Comparison of ENCODE assay signal across 16 cellular contexts in the genomic region with DNA sequence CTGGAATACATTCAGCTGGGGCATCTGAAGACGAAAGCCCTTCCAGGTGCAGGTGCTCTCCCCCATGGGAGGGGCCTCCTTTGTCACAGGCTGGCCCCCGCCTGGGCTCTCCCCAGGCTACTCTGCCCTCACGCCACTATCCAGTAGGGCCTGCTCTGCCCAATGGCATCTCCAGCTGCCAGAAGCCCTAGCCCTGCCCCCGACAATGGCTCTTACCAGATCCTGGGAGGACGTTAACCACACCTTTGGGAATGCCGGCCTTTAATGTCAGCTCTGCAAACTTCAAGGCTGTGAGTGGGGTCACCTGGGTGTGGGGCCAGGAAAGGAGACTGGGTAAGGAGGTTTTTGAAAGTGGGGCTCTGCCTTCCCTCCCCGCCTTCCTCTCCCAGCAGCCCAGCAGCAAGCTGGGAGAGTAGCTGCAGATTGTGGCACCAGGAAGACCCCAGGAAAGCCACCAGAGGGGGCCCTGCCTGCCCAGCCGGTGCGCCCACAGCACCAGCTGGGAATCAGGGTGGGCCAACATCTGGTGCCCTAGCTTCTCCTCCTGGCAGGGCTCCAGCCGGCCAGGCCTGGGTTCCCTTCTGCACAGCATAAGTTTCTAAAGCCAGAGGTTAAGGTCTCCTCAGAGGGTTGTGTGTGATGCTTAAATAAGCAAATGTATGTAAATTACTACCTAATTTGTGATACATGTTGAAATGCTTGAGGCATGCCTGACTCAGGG. TPM values are rescaled to one million over a fixed set of nuclear protein-coding genes. Genes with fewer than 3 reads are reported as not detected.
DNase-seq lines count a peak whose midpoint lies in the region; ATAC-seq and TF ChIP-seq lines count a peak whose summit lies in the region.
"Had no signal": no experiment of that assay in that cellular context is flagged by ENCODE, and none has a peak within 500 bp of the region (broad histone marks: within the 10 kb centered on the region; RNA-seq: fewer than 3 reads in every experiment).

No MANE protein-coding gene starts in this region.

- no peak for ATAC-seq in left colon
- ATAC-seq in GM19351 (IDR thresholded peaks at IDR 0.05; ENCODE audit: unreplicated experiment): no peak
- ATAC-seq in stimulated activated effector memory CD8-positive, alpha-beta T cell treated with anti-CD3 and anti-CD28 coated beads, Interleukin-12 subunit alpha, Interleukin-12 subunit beta, amount 100 ng/mL, for 72 hours: no peak
- ATAC-seq: stimulated activated naive CD8-positive, alpha-beta T cell treated with anti-CD3 and anti-CD28 coated beads, Interleukin-15, Interleukin-2, amounts not matched to agents 100 U/mL and 50 U/mL, for 24 hours had no signal

- no peak for TF ChIP-seq EP300 in transverse colon (IDR thresholded peaks at IDR 0.05; ENCODE audit: low read depth)

- H3K36me3 ChIP-seq in transverse colon: no peaks in the 10 kb centered on the region
- H3K36me3 ChIP-seq: BLaER1 treated with 17β-estradiol and CSF1 and Interleukin-3, amounts not matched to agents 10 nM and 100 nM; prostate gland had no signal

- peak; percentile 6 for DNase-seq in activated naive CD4-positive, alpha-beta T cell treated with anti-CD3 and anti-CD28 coated beads, Interleukin-2, amount 50 U/mL, for 16 hours
- DNase-seq in activated naive CD4-positive, alpha-beta T cell treated with Interleukin-2 at 50 U/mL for 16 hours: no peak
- DNase-seq in NCI-H524 treated with DMSO at 0.1 percent for 48 hours (lab: John Stamatoyannopoulos, UW): peak; percentile 54
- DNase-seq in left colon: peak; percentile 4 to 22
- DNase-seq in transverse colon: peak; percentile 6
- no peak for DNase-seq in HPDE6-E6E7 (ENCODE audit: extremely low spot score)
- DNase-seq in stimulated activated effector memory CD8-positive, alpha-beta T cell treated with anti-CD3 and anti-CD28 coated beads, Interleukin-12 subunit alpha, Interleukin-12 subunit beta, amount 100 ng/mL, for 72 hours (ENCODE audit: low spot score in 2 of 2): no peak
- DNase-seq: KBM-7; NCI-H226; stimulated activated naive CD8-positive, alpha-beta T cell treated with anti-CD3 and anti-CD28 coated beads, Interleukin-15, Interleukin-2, amounts not matched to agents 100 U/mL and 50 U/mL, for 24 hours had no signal

- WGBS in transverse colon (ENCODE audit: low coverage in 1 of 2), 2 donors: 64% methylated on average over 10 of the region's 10 CpGs; no CpG with 5 or more reads in 1 of the 2 donors

- TF ChIP-seq POLR2A in transverse colon (IDR thresholded peaks at IDR 0.05): no peak

- H3K27ac ChIP-seq in transverse colon: no peak overlapping the region
- H3K27ac ChIP-seq: BLaER1 treated with 17β-estradiol and CSF1 and Interleukin-3, amounts not matched to agents 10 nM and 100 nM; hepatocyte; prostate gland had no signal

- no peak overlapping the region for H3K27ac Mint-ChIP-seq in stimulated activated effector memory CD8-positive, alpha-beta T cell treated with anti-CD3 and anti-CD28 coated beads, Interleukin-12 subunit alpha, Interleukin-12 subunit beta, amount 100 ng/mL, for 72 hours
- H3K27ac Mint-ChIP-seq: brain had no signal

- no peak overlapping the region for H3K4me3 ChIP-seq in transverse colon
- H3K4me3 ChIP-seq: BLaER1 treated with 17β-estradiol and CSF1 and Interleukin-3, amounts not matched to agents 10 nM and 100 nM; hepatocyte; prostate gland had no signal

- no peaks in the 10 kb centered on the region for H3K4me1 ChIP-seq in transverse colon
- H3K4me1 ChIP-seq: prostate gland had no signal

- H3K9me3 Mint-ChIP-seq in stimulated activated effector memory CD8-positive, alpha-beta T cell treated with anti-CD3 and anti-CD28 coated beads, Interleukin-12 subunit alpha, Interleukin-12 subunit beta, amount 100 ng/mL, for 72 hours: no peaks in the 10 kb centered on the region

- no peak overlapping the region for H3K4me3 Mint-ChIP-seq in stimulated activated effector memory CD8-positive, alpha-beta T cell treated with anti-CD3 and anti-CD28 coated beads, Interleukin-12 subunit alpha, Interleukin-12 subunit beta, amount 100 ng/mL, for 72 hours
- H3K4me3 Mint-ChIP-seq: brain had no signal

- no peaks in the 10 kb centered on the region for H3K36me3 Mint-ChIP-seq in stimulated activated effector memory CD8-positive, alpha-beta T cell treated with anti-CD3 and anti-CD28 coated beads, Interleukin-12 subunit alpha, Interleukin-12 subunit beta, amount 100 ng/mL, for 72 hours
- H3K36me3 Mint-ChIP-seq: brain had no signal

- H3K4me1 Mint-ChIP-seq in stimulated activated effector memory CD8-positive, alpha-beta T cell treated with anti-CD3 and anti-CD28 coated beads, Interleukin-12 subunit alpha, Interleukin-12 subunit beta, amount 100 ng/mL, for 72 hours: no peaks in the 10 kb centered on the region

- intact Hi-C loops in left colon (cut with DNase I, micrococcal nuclease): no loop called here
- intact Hi-C loops in transverse colon (cut with DNase I; ENCODE audit: low total_unique reads): no loop called here

- no peaks in the 10 kb centered on the region for H3K27me3 ChIP-seq in transverse colon
- H3K27me3 ChIP-seq: BLaER1 treated with 17β-estradiol and CSF1 and Interleukin-3, amounts not matched to agents 10 nM and 100 nM; hepatocyte had no signal

- H3K9me3 ChIP-seq in transverse colon: no peaks in the 10 kb centered on the region
- H3K9me3 ChIP-seq: BLaER1 treated with 17β-estradiol and CSF1 and Interleukin-3, amounts not matched to agents 10 nM and 100 nM; prostate gland had no signal

- no peak for TF ChIP-seq CTCF in transverse colon (IDR thresholded peaks at IDR 0.05)

- in situ Hi-C loops in transverse colon (cut with MboI; ENCODE audit: low pct_ligation_motif_present in 1 of 4, low pct_unique_long_range_greater_than_20kb in 1 of 4, low sequenced_read_pairs in 3 of 4): no loop called here

RNA-seq across cellular contexts. Expression of gene SLC41A3, which starts 40.4 kb away (rescaled TPM):
- total RNA-seq in left colon (10 to 100 TPM; 31.3 to 31.4 TPM), transverse colon (10 to 100 TPM; 22.7 to 41.5 (median 29.1) TPM)

RNA-seq across cellular contexts. Expression of gene ALDH1L1, which starts 56.1 kb away (rescaled TPM):
- total RNA-seq in left colon (10 to 100 TPM in 1 of 2 donors, 1 to 10 TPM in 1; 7.7 to 26.7 TPM), transverse colon (10 to 100 TPM in 2 of 4 donors, 1 to 10 TPM in 2; 5.9 to 32.2 (median 16.1) TPM)
- total RNA-seq: endothelial cell of umbilical vein had no signal

Comparison
In these comparisons a context has a peak if more than half of its experiments do, and no peak if none do; other contexts are left out.
1. DNase-seq: peak in activated naive CD4-positive, alpha-beta T cell treated with anti-CD3 and anti-CD28 coated beads, Interleukin-2, amount 50 U/mL, for 16 hours (single experiment), NCI-H524 treated with DMSO at 0.1 percent for 48 hours (single experiment), left colon (2 of 2) and transverse colon (single experiment); none in activated naive CD4-positive, alpha-beta T cell treated with Interleukin-2 at 50 U/mL for 16 hours (single experiment), HPDE6-E6E7 (single experiment) and stimulated activated effector memory CD8-positive, alpha-beta T cell treated with anti-CD3 and anti-CD28 coated beads, Interleukin-12 subunit alpha, Interleukin-12 subunit beta, amount 100 ng/mL, for 72 hours (0 of 2).